In genomic region chr6:43282636-43283513, GRCh38 we compare ENCODE assay signal across 26 cellular contexts. TPM values are rescaled to one million over a fixed set of nuclear protein-coding genes. Genes with fewer than 3 reads are reported as not detected.
"Had no signal": no experiment of that assay in that cellular context is flagged by ENCODE, and none has a peak within 500 bp of the region (broad histone marks: within the 10 kb centered on the region; RNA-seq: fewer than 3 reads in every experiment).

No MANE protein-coding gene starts in this region.

- H3K4me3 Mint-ChIP-seq: activated CD4-positive, alpha-beta memory T cell treated with anti-CD3 and anti-CD28 coated beads for 36 hours; activated CD4-positive, alpha-beta T cell treated with anti-CD3 and anti-CD28 coated beads, Interleukin-2, amount 10 ng/mL, durations not matched to agents 7 days and 5 days; activated naive CD4-positive, alpha-beta T cell treated with anti-CD3 and anti-CD28 coated beads for 36 hours; activated naive CD8-positive, alpha-beta T cell; activated T-cell treated with anti-CD3 and anti-CD28 coated beads, Interleukin-2, amount 50 U/mL, for 4 hours; T-helper 1 cell treated with Interleukin-12 subunit alpha and Interleukin-12 subunit beta and Interleukin-4 antibody, amounts not matched to agents 30 μg/mL and 1 μg/mL, for 36 hours had no signal

- H3K36me3 Mint-ChIP-seq: activated CD4-positive, alpha-beta memory T cell treated with anti-CD3 and anti-CD28 coated beads for 36 hours; activated naive CD8-positive, alpha-beta T cell had no signal

- H3K4me3 ChIP-seq: cardiac muscle cell, SJCRH30 had no signal

- H3K9me3 Mint-ChIP-seq: activated CD4-positive, alpha-beta memory T cell treated with anti-CD3 and anti-CD28 coated beads for 36 hours; activated CD4-positive, alpha-beta T cell treated with anti-CD3 and anti-CD28 coated beads, Interleukin-2, amount 10 ng/mL, durations not matched to agents 7 days and 5 days; activated naive CD4-positive, alpha-beta T cell treated with anti-CD3 and anti-CD28 coated beads for 36 hours; activated T-cell treated with anti-CD3 and anti-CD28 coated beads, Interleukin-2, amount 50 U/mL, for 4 hours; T-helper 1 cell treated with Interleukin-12 subunit alpha and Interleukin-12 subunit beta and Interleukin-4 antibody, amounts not matched to agents 30 μg/mL and 1 μg/mL, for 36 hours had no signal

- H3K4me1 ChIP-seq: SJCRH30 had no signal

- ATAC-seq: activated T-cell treated with anti-CD3 and anti-CD28 coated beads, Interleukin-2, amount 50 U/mL, for 4 hours had no signal

- H3K9me3 ChIP-seq: SJCRH30, SK-N-SH had no signal

- H3K36me3 ChIP-seq: brain microvascular endothelial cell, cardiac muscle cell, SJCRH30 had no signal

- H3K27ac ChIP-seq: brain microvascular endothelial cell, cardiac muscle cell, SJCRH30 had no signal

- DNase-seq: activated CD4-positive, alpha-beta memory T cell treated with anti-CD3 and anti-CD28 coated beads for 36 hours; activated CD4-positive, alpha-beta T cell treated with anti-CD3 and anti-CD28 coated beads, Interleukin-2, amount 10 ng/mL, durations not matched to agents 7 days and 5 days; activated CD4-positive, CD25-positive, alpha-beta regulatory T cell; activated CD8-positive, alpha-beta memory T cell treated with anti-CD3 and anti-CD28 coated beads for 24 hours; activated effector memory CD4-positive, alpha-beta T cell treated with anti-CD3 and anti-CD28 coated beads, Interleukin-2, amount 50 U/mL, for 16 hours; activated naive CD4-positive, alpha-beta T cell treated with anti-CD3 and anti-CD28 coated beads for 36 hours; activated T-cell treated with anti-CD3 and anti-CD28 coated beads, Interleukin-2, amount 50 U/mL, for 4 hours; brain microvascular endothelial cell; Kasumi-1; NCI-H1105; NCI-H1436; NCI-H1694 treated with DMSO at 0.1 percent for 48 hours; NCI-H2029 treated with DMSO at 0.1 percent for 48 hours; NCI-H510A treated with DMSO at 0.1 percent for 48 hours; NCI-H69; NK-92 treated with Interleukin-12 subunit alpha and Interleukin-12 subunit beta, amount 100 ng/mL, for 24 hours; OCI-M1; Right ventricle myocardium superior; RPMI8226; SJCRH30; SK-N-SH; T-helper 9 cell had no signal

- H3K27ac Mint-ChIP-seq: activated CD4-positive, alpha-beta memory T cell treated with anti-CD3 and anti-CD28 coated beads for 36 hours; activated CD4-positive, alpha-beta T cell treated with anti-CD3 and anti-CD28 coated beads, Interleukin-2, amount 10 ng/mL, durations not matched to agents 7 days and 5 days; activated naive CD4-positive, alpha-beta T cell treated with anti-CD3 and anti-CD28 coated beads for 36 hours; activated naive CD8-positive, alpha-beta T cell; T-helper 1 cell treated with Interleukin-12 subunit alpha and Interleukin-12 subunit beta and Interleukin-4 antibody, amounts not matched to agents 30 μg/mL and 1 μg/mL, for 36 hours had no signal

RNA-seq across cellular contexts. Expression of gene SLC22A7, which starts 15.2 kb away (rescaled TPM):
- total RNA-seq: activated CD4-positive, alpha-beta memory T cell treated with anti-CD3 and anti-CD28 coated beads for 36 hours; activated CD4-positive, alpha-beta T cell treated with anti-CD3 and anti-CD28 coated beads, Interleukin-2, amount 10 ng/mL, durations not matched to agents 7 days and 5 days; activated naive CD4-positive, alpha-beta T cell treated with anti-CD3 and anti-CD28 coated beads for 36 hours; activated T-cell treated with anti-CD3 and anti-CD28 coated beads, Interleukin-2, amount 50 U/mL, for 4 hours; cardiac muscle cell; M059J; Right ventricle myocardium superior; SJCRH30 had no signal
- polyA plus RNA-seq: SK-N-SH had no signal

RNA-seq across cellular contexts. Expression of gene CRIP3, which starts 25.8 kb away (rescaled TPM):
- total RNA-seq: M059J, SJCRH30 had no signal
- polyA plus RNA-seq: SK-N-SH had no signal

RNA-seq across cellular contexts. Expression of gene TTBK1, which starts 39.6 kb away (rescaled TPM):
- total RNA-seq: SJCRH30 had no signal
